Comparison of ENCODE assay signal across 18 cellular contexts in genomic region chr2:31322376-31322775, GRCh38.
DNase-seq lines count a peak whose midpoint lies in the region; ATAC-seq and TF ChIP-seq lines count a peak whose summit lies in the region.
"Had no signal": no experiment of that assay in that cellular context is flagged by ENCODE, and none has a peak within 500 bp of the region (broad histone marks: within the 10 kb centered on the region; RNA-seq: fewer than 3 reads in every experiment).

No MANE protein-coding gene starts in this region.

- H3K4me3 Mint-ChIP-seq in natural killer cell treated with Interleukin-12 subunit alpha and Interleukin-12 subunit beta and Interleukin-15 and Interleukin-18, amount 100 ng/mL, for 72 hours, result peak overlapping the region; percentile 77

- peaks cover 48 to 63% of the 10 kb centered on the region in 2 donors for H3K4me1 Mint-ChIP-seq in natural killer cell treated with Interleukin-12 subunit alpha and Interleukin-12 subunit beta and Interleukin-15 and Interleukin-18, amount 100 ng/mL, for 72 hours (ENCODE audit: low read depth in 2 of 2)

- no peak overlapping the region for H3K9ac ChIP-seq in DND-41 (ENCODE audit: low read depth, low read length)

- H3K36me3 ChIP-seq in DND-41 (ENCODE audit: insufficient read depth, low read length), result no peaks in the 10 kb centered on the region
- H3K36me3 ChIP-seq: gastrocnemius medialis, HAP-1, neutrophil, transverse colon had no signal

- H3K9me3 Mint-ChIP-seq in natural killer cell treated with Interleukin-12 subunit alpha and Interleukin-12 subunit beta and Interleukin-15 and Interleukin-18, amount 100 ng/mL, for 72 hours, result no peaks in the 10 kb centered on the region

- peak overlapping the region; percentile 14 for H3K27ac ChIP-seq in DND-41 (ENCODE audit: low read length)
- H3K27ac ChIP-seq: gastrocnemius medialis, neutrophil, transverse colon, VCaP had no signal

- ATAC-seq in DND-41 (ENCODE audit: insufficient read depth, low read depth) (no peak), SK-N-SH treated with all-trans-retinoic acid at 6 μM for 48 hours (peak; percentile 73), HG02759 (IDR thresholded peaks at IDR 0.05; ENCODE audit: unreplicated experiment) (no peak)
- ATAC-seq in natural killer cell treated with Interleukin-12 subunit alpha and Interleukin-12 subunit beta and Interleukin-15 and Interleukin-18, amount 100 ng/mL, for 72 hours, result no peak
- ATAC-seq in activated CD4-positive, CD25-positive, alpha-beta regulatory T cell treated with anti-CD3 and anti-CD28 coated beads, Interleukin-2, amount 50 U/mL, for 24 hours, result no peak
- ATAC-seq: Panc1 had no signal

- no peak for TF ChIP-seq CTCF in DND-41 (IDR thresholded peaks at IDR 0.05; ENCODE audit: borderline replicate concordance, extremely low read depth, low read length, poor library complexity, severe bottlenecking)

- H3K9me3 ChIP-seq in DND-41 (ENCODE audit: insufficient read depth, low read length, severe bottlenecking), result no peaks in the 10 kb centered on the region
- H3K9me3 ChIP-seq: gastrocnemius medialis, HAP-1, neutrophil, transverse colon had no signal

- peak overlapping the region; percentile 62 to 88 for H3K27ac Mint-ChIP-seq in natural killer cell treated with Interleukin-12 subunit alpha and Interleukin-12 subunit beta and Interleukin-15 and Interleukin-18, amount 100 ng/mL, for 72 hours

- no peaks in the 10 kb centered on the region for H3K79me2 ChIP-seq in DND-41 (ENCODE audit: insufficient read depth, low read length)

- no peaks in the 10 kb centered on the region for H4K20me1 ChIP-seq in DND-41 (ENCODE audit: insufficient read depth, low read length)

- H3K4me2 ChIP-seq in DND-41 (ENCODE audit: insufficient read depth, low read length), result peak overlapping the region; percentile 25; the same call in 1 of the 2 replicates

- no peaks in the 10 kb centered on the region for H3K27me3 ChIP-seq in DND-41 (ENCODE audit: insufficient read depth, low read length, poor library complexity)
- H3K27me3 ChIP-seq: gastrocnemius medialis, neutrophil, transverse colon had no signal

- H3K4me3 ChIP-seq in DND-41 (ENCODE audit: low read depth in 1 of 2, low read length in 2 of 2), result no peak overlapping the region
- H3K4me3 ChIP-seq: gastrocnemius medialis, HAP-1, transverse colon had no signal

- H3K36me3 Mint-ChIP-seq in natural killer cell treated with Interleukin-12 subunit alpha and Interleukin-12 subunit beta and Interleukin-15 and Interleukin-18, amount 100 ng/mL, for 72 hours, result no peaks in the 10 kb centered on the region

- DNase-seq in DND-41 (no peak), fibroblast of peridontal ligament (ENCODE audit: extremely low read depth) (peak; percentile 68), DMS153 treated with DMSO at 0.1 percent for 48 hours (lab: John Stamatoyannopoulos, UW; ENCODE audit: unreplicated experiment) (no peak), NCI-H524 treated with DMSO at 0.1 percent for 48 hours (lab: John Stamatoyannopoulos, UW) (no peak)
- DNase-seq in natural killer cell treated with Interleukin-12 subunit alpha and Interleukin-12 subunit beta and Interleukin-15 and Interleukin-18, amount 100 ng/mL, for 72 hours (ENCODE audit: low spot score), result no peak
- DNase-seq: gastrocnemius medialis; GDM1; NCI-H1092; stimulated activated CD4-positive, alpha-beta T cell treated with anti-CD3 and anti-CD28 coated beads, Interleukin-2, amount 100 ng/mL, for 48 hours; stimulated activated CD8-positive, alpha-beta memory T cell treated with anti-CD3 and anti-CD28 coated beads, Interleukin-4, amount 100 ng/mL, for 48 hours; transverse colon had no signal

- no peak overlapping the region for H2AFZ ChIP-seq in DND-41 (ENCODE audit: low read depth, low read length)

- H3K27me3 Mint-ChIP-seq in natural killer cell treated with Interleukin-12 subunit alpha and Interleukin-12 subunit beta and Interleukin-15 and Interleukin-18, amount 100 ng/mL, for 72 hours, result no peaks in the 10 kb centered on the region

- H3K4me1 ChIP-seq in DND-41 (ENCODE audit: insufficient read depth, low read length), result peaks cover 74% of the 10 kb centered on the region
- H3K4me1 ChIP-seq: HAP-1 had no signal

TF ChIP-seq in SK-N-SH treated with all-trans-retinoic acid at 6 μM for 48 hours, 23 proteins besides CTCF, POLR2A, EP300 and RAD21:
- TF ChIP-seq TSHZ2 (CRISPR knock-in tag; IDR thresholded peaks at IDR 0.05), result no peak
- TF ChIP-seq ISL1 (CRISPR knock-in tag; IDR thresholded peaks at IDR 0.05), result 0 out of 2 replicates have a peak, but pooled peaks have one; percentile 44
